In genomic region chr1:36150296-36151132, GRCh38 we compare ENCODE assay signal across 1 cellular context.
TF ChIP-seq lines count a peak whose summit lies in the region.

No MANE protein-coding gene starts in this region.

TF ChIP-seq in IMR-90, 13 proteins besides CTCF, POLR2A, EP300 and RAD21 (continued from another document):
- TF ChIP-seq, protein P1, sequence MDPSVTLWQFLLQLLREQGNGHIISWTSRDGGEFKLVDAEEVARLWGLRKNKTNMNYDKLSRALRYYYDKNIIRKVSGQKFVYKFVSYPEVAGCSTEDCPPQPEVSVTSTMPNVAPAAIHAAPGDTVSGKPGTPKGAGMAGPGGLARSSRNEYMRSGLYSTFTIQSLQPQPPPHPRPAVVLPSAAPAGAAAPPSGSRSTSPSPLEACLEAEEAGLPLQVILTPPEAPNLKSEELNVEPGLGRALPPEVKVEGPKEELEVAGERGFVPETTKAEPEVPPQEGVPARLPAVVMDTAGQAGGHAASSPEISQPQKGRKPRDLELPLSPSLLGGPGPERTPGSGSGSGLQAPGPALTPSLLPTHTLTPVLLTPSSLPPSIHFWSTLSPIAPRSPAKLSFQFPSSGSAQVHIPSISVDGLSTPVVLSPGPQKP (IDR thresholded peaks at IDR 0.05; ENCODE audit: borderline replicate concordance, low read depth, low read length) = no peak
- TF ChIP-seq USF2 (IDR thresholded peaks at IDR 0.05; ENCODE audit: low read depth, low read length) (no peak), MAFK (IDR thresholded peaks at IDR 0.05; ENCODE audit: low read depth, low read length) (no peak; the same call in 1 of the 2 replicates), NFE2L2 (IDR thresholded peaks at IDR 0.05; ENCODE audit: low read depth, low read length) (peak; percentile 38; the same call in 1 of the 2 replicates), CHD1 (IDR thresholded peaks at IDR 0.05; ENCODE audit: low read depth, low read length) (no peak), BHLHE40 (IDR thresholded peaks at IDR 0.05; ENCODE audit: low read depth, low read length) (no peak), FOS (IDR thresholded peaks at IDR 0.05; ENCODE audit: low read depth, low read length) (no peak; the same call in 1 of the 2 replicates), CEBPB (IDR thresholded peaks at IDR 0.05; ENCODE audit: low read depth, low read length) (no peak)
